ENCODE assay signal across 9 cellular contexts in the genomic region with DNA sequence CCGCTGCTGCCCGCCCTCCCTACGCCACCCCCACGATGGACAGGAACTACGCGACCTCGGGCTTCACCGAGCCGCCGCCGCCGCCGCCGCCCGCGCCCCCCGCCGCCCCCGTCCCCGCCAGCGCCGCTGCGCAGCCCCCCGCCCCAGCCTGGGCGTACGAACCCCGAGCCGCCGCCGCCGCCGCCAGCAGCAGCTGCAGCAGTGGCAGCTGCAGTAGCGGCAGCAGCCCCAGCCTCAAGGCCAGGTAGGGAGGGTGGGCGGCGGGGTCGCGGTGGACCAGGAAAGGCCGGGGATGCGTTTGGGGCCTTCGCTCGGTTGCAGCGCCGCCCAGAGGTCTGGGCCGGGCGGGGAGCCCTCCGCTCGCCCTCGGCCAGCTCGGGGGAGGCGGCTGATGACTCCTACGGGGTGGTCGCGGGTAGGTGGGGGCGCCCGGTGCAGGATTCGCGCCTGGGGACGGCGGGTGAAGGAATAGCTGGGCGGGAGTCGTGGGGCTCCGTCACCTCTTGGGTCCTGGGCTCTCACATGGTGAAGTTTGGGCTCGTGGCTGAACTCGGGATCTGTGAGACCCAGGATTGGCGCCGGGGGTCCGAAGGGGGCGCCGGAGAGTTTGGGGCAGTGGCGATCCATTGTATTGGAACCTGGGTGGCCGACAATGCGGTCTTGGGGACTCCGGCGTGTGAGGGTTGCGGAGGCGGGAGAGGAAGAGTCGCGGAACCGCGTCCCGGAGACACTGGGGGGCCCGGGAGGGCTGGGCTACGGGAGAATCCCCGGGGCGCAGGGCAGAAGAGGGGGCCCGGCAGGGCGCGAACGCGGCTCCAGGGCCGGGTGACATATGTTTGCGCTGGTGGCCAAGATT. TPM values are rescaled to one million over a fixed set of nuclear protein-coding genes. Genes with fewer than 3 reads are reported as not detected.
DNase-seq lines count a peak whose midpoint lies in the region; ATAC-seq, FAIRE-seq and TF ChIP-seq lines count a peak whose summit lies in the region.
"Had no signal": no experiment of that assay in that cellular context is flagged by ENCODE, and none has a peak within 500 bp of the region (broad histone marks: within the 10 kb centered on the region; RNA-seq: fewer than 3 reads in every experiment).

No MANE protein-coding gene starts in this region.

- WGBS in HepG2 (ENCODE audit: low lambda C conversion rate) = 1% methylated on average over 19 of the region's 92 CpGs

- POLR2A ChIA-PET in HepG2 (lab: Yijun Ruan, JAX) = interaction anchor here (0.6 to 1.4 kb wide), 2 partner anchors 9 to 146 kb away, joined by 3 read pairs; a partner anchor contains a TSS

- no peak for TF ChIP-seq POLR2A in HepG2 (IDR thresholded peaks at IDR 0.05; ENCODE audit: insufficient read depth in 1 of 2, low read depth in 2 of 2, low read length in 2 of 2)

- 0 out of 2 replicates have a peak, but pooled peaks cover 3% of the 10 kb centered on the region for H3F3A ChIP-seq in Loucy (ENCODE audit: low read depth)

- H3K4me3 ChIP-seq in H7 (ENCODE audit: insufficient read depth, low read depth, low read length) = peak overlapping the region; percentile 87
- H3K4me3 ChIP-seq in Loucy (ENCODE audit: low read length, poor library complexity, severe bottlenecking) = peak overlapping the region; percentile 87
- H3K4me3 ChIP-seq in colonic mucosa = peak overlapping the region; percentile 70
- H3K4me3 ChIP-seq in HepG2 (replicated peaks in 1 of 3; ENCODE audit: insufficient read depth in 1 of 3, low read depth in 2 of 3, low read length in 3 of 3) = peak overlapping the region; percentile 73 to 98 (median 93)

- H3K4me1 ChIP-seq in Loucy (ENCODE audit: insufficient read depth, low read length, poor library complexity, severe bottlenecking) (peaks cover 40% of the 10 kb centered on the region), colonic mucosa (no peaks in the 10 kb centered on the region), HepG2 (ENCODE audit: insufficient read depth, low read length) (peaks cover 24% of the 10 kb centered on the region)

- no peak; the same call in 1 of the 2 replicates for TF ChIP-seq RAD21 in HepG2 (CRISPR knock-in tag; IDR thresholded peaks at IDR 0.05)

- H3K9me3 ChIP-seq in Loucy (ENCODE audit: insufficient read depth, low read depth, low read length) (no peaks in the 10 kb centered on the region), colonic mucosa (no peaks in the 10 kb centered on the region), HepG2 (ENCODE audit: low read length) (no peaks in the 10 kb centered on the region)

- H3K4me2 ChIP-seq in Loucy (ENCODE audit: low read depth, low read length, poor library complexity, severe bottlenecking) = peak overlapping the region; percentile 90
- peak overlapping the region; percentile 65 for H3K4me2 ChIP-seq in HepG2 (ENCODE audit: low read depth, low read length)

- in situ Hi-C loops in HepG2 (cut with HindIII; ENCODE audit: extremely low pct_ligation_motif_present, low pct_unique_long_range_greater_than_20kb) = no loop called here

- H3K9me2 ChIP-seq in Loucy (replicated peaks; ENCODE audit: low read depth, low read length) = no peaks in the 10 kb centered on the region

- H3K36me3 ChIP-seq in H7 (replicated peaks; ENCODE audit: control insufficient read depth, insufficient read depth, low read length) (no peaks in the 10 kb centered on the region; the same call in 1 of the 2 replicates), Loucy (ENCODE audit: insufficient read depth, low read length) (no peaks in the 10 kb centered on the region), colonic mucosa (no peaks in the 10 kb centered on the region), HepG2 (replicated peaks in 1 of 2; ENCODE audit: control insufficient read depth in 1 of 2, insufficient read depth in 2 of 2, low read length in 2 of 2) (no peaks in the 10 kb centered on the region; a peak in 2 of 5 replicates)

- no TSS peak for BruUV-seq in HepG2 (replicated peaks; lab: Mats Ljungman, UMichigan)

- intact Hi-C loops in colonic mucosa (cut with DNase I) (no loop called here), HepG2 (cut with micrococcal nuclease; ENCODE audit: unreplicated experiment) (loop anchor here (1.0 to 5.0 kb wide), 2 partner anchors 122 to 269 kb away; a partner anchor contains a TSS)

- peak; percentile 63 for TF ChIP-seq CTCF in Loucy (conservative IDR thresholded peaks at IDR 0.05; ENCODE audit: low read length)
- TF ChIP-seq CTCF in colonic mucosa (IDR thresholded peaks at IDR 0.05) = peak; percentile 32
- peak; percentile 72 for TF ChIP-seq CTCF in HepG2 (CRISPR knock-in tag; IDR thresholded peaks at IDR 0.05)

- DNase-seq in DMS 273 (lab: John Stamatoyannopoulos, UW; ENCODE audit: unreplicated experiment) (peak; percentile 74), DMS 273 treated with DMSO at 0.1 percent for 48 hours (lab: John Stamatoyannopoulos, UW) (no peak), H7 (peak; percentile 86), colonic mucosa (peak; percentile 59), HepG2 (ENCODE audit: low spot score) (peak; percentile 58)
- peak; percentile 66 for DNase-seq in activated CD4-positive, alpha-beta T cell treated with anti-CD3 and anti-CD28 coated beads for 48 hours
- DNase-seq in stimulated activated CD4-positive, alpha-beta T cell treated with anti-CD3 and anti-CD28 coated beads, Interleukin-4, amount 100 ng/mL, for 1 hour = peak; percentile 59

- H3K79me2 ChIP-seq in Loucy (ENCODE audit: insufficient read depth, low read length) (peaks cover 51% of the 10 kb centered on the region), HepG2 (ENCODE audit: insufficient read depth, low read length) (peaks cover 49% of the 10 kb centered on the region)

- no peak for TF ChIP-seq EP300 in HepG2 (IDR thresholded peaks at IDR 0.05; ENCODE audit: low read depth in 2 of 2, low read length in 2 of 2)
- no peak for TF ChIP-seq EP300 in HepG2 (CRISPR knock-in tag; IDR thresholded peaks at IDR 0.05; ENCODE audit: borderline replicate concordance)

- CTCF ChIA-PET in HepG2 (lab: Yijun Ruan, JAX; ENCODE audit: low intra/inter-chr PET ratio, low total read pairs) = no interaction called here

- peak overlapping the region; percentile 85 for H2AFZ ChIP-seq in Loucy (ENCODE audit: low read length)
- H2AFZ ChIP-seq in HepG2 (ENCODE audit: low read length) = no peak overlapping the region

- peak; percentile 77 for ATAC-seq in HepG2

- H4K20me1 ChIP-seq in Loucy (ENCODE audit: insufficient read depth, low read length, poor library complexity, severe bottlenecking) (peaks cover 40% of the 10 kb centered on the region), HepG2 (ENCODE audit: insufficient read depth, low read length) (0 out of 2 replicates have a peak, but pooled peaks cover 4% of the 10 kb centered on the region)

- H3K9ac ChIP-seq in Loucy (ENCODE audit: low read depth, low read length, poor library complexity, severe bottlenecking) (peak overlapping the region; percentile 88), colonic mucosa (ENCODE audit: low read depth in 2 of 2, low read length in 2 of 2) (peak overlapping the region; percentile 68 to 85), HepG2 (ENCODE audit: insufficient read depth, low read depth, low read length) (peak overlapping the region; percentile 97)

- H3K27me3 ChIP-seq in H7 (ENCODE audit: control insufficient read depth, insufficient read depth, low read length) = no peaks in the 10 kb centered on the region
- no peaks in the 10 kb centered on the region for H3K27me3 ChIP-seq in Loucy (ENCODE audit: insufficient read depth, low read length, poor library complexity, severe bottlenecking)
- H3K27me3 ChIP-seq in colonic mucosa = no peaks in the 10 kb centered on the region
- peaks cover 0 to 3% of the 10 kb centered on the region in 2 experiments; a peak in 1 of 5 replicates for H3K27me3 ChIP-seq in HepG2 (ENCODE audit: control insufficient read depth in 1 of 2, insufficient read depth in 2 of 2, low read length in 2 of 2)

- FAIRE-seq in HepG2 (lab: Jason Lieb, UNC) = no peak
- FAIRE-seq: A204.1 had no signal

- H3K27ac ChIP-seq in colonic mucosa = peak overlapping the region; percentile 80
- H3K27ac ChIP-seq in HepG2 (ENCODE audit: extremely low read length, insufficient read depth, low read length) = peak overlapping the region; percentile 92

TF ChIP-seq in HepG2, 621 proteins besides CTCF, POLR2A, EP300 and RAD21 (continues in another document):
- TF ChIP-seq ZNF891 (CRISPR knock-in tag; IDR thresholded peaks at IDR 0.05) (peak; percentile 89; the same call in 1 of the 2 replicates), ZNF782 (CRISPR knock-in tag; IDR thresholded peaks at IDR 0.05; ENCODE audit: borderline replicate concordance) (no peak)

RNA-seq across cellular contexts. Expression of a gene that starts 0.7 kb away (rescaled TPM):
- total RNA-seq in H7 (2014; rRNA removed; shearing (Covaris generic)) = 23.7 and 44.9 TPM in 2 replicates
- 10 to 100 TPM; 25.3 to 25.9 TPM for total RNA-seq in colonic mucosa
- total RNA-seq in HepG2 (2016; rRNA removed; fragmentation: Illumina TruSeq; extraction: Trizol) = 17.3 and 46.6 TPM in 2 replicates
- 4.8 and 5.0 TPM in 2 replicates for total RNA-seq in HepG2 (2016; cell fraction: cytosol; rRNA removed; fragmentation: Illumina TruSeq; extraction: Trizol; ENCODE audit: low read depth)
- total RNA-seq in HepG2 (2016; cell fraction: insoluble cytoplasmic fraction; rRNA removed; fragmentation: Illumina TruSeq; extraction: Trizol) = 15.6 and 43.0 TPM in 2 replicates
- 22.5 and 28.8 TPM in 2 replicates for total RNA-seq in HepG2 (2016; cell fraction: membrane; rRNA removed; fragmentation: Illumina TruSeq; extraction: Trizol)
- total RNA-seq in HepG2 (2016; cell fraction: nucleus; rRNA removed; fragmentation: Illumina TruSeq; extraction: Trizol) = 34.3 and 37.9 TPM in 2 replicates
- polyA plus RNA-seq in HepG2 (2011; rRNA removed) = 7.2 and 8.9 TPM in 2 replicates
- 3.4 and 6.2 TPM in 2 replicates for polyA plus RNA-seq in HepG2 (2011; cell fraction: cytosol; rRNA removed)
- polyA plus RNA-seq in HepG2 (2011; cell fraction: nucleus; rRNA removed) = 9.4 and 9.5 TPM in 2 replicates
- 10.3 and 11.4 TPM in 2 replicates for polyA plus RNA-seq in HepG2 (2012)
- 0.72 and 0.80 TPM in 2 replicates for polyA plus RNA-seq in HepG2 (2016; cell fraction: cytosol; fragmentation: Illumina TruSeq; extraction: Trizol; ENCODE audit: low read depth)
- polyA plus RNA-seq in HepG2 (2016; cell fraction: insoluble cytoplasmic fraction; fragmentation: Illumina TruSeq; extraction: Trizol; ENCODE audit: low read depth) = 23.3 and 24.6 TPM in 2 replicates
- polyA plus RNA-seq in HepG2 (2016; cell fraction: membrane; fragmentation: Illumina TruSeq; extraction: Trizol; ENCODE audit: low read depth) = 3.3 and 4.0 TPM in 2 replicates
- polyA plus RNA-seq in HepG2 (2016; cell fraction: nucleus; fragmentation: Illumina TruSeq; extraction: Trizol; ENCODE audit: insufficient read depth, low read depth) = 22.8 and 23.9 TPM in 2 replicates
- polyA minus RNA-seq in HepG2 (2011; rRNA and poly(A)+ RNA removed; ENCODE audit: low replicate concordance) = 33.0 and 71.4 TPM in 2 replicates
- 26.7 and 34.0 TPM in 2 replicates for polyA minus RNA-seq in HepG2 (2011; cell fraction: cytosol; rRNA and poly(A)+ RNA removed)
- polyA minus RNA-seq in HepG2 (2011; cell fraction: nucleus; rRNA and poly(A)+ RNA removed) = 50.7 and 52.3 TPM in 2 replicates
